28 cellular contexts compared by ENCODE assay signal in the genomic region with DNA sequence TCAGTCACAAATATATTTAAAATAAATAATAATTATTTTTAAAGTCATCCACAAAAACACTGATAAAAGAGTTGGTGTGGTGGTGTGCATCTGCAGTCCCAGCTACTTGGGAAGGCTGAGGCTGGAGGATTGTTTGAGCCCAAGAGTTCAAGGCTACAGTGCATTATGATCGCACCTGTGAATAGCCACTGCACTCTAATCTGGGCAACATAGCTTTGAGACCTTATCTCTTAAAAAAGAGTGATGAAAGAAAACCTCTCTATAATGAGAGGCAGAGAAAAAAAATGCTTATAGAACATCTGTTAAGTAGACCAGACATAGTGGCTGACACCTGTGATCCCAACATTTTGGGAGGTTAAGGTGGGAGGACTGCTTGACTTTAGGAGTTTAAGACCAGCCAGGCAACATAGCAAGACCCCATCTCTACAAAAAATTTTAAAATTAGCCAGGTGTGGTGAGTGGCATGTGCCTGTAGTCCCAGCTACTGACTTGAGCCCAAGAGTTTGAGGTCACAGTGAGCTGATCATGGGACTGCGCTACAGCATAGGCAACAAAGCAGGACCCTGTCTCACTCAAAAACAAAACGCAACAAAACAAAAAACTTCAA.
"Had no signal": no experiment of that assay in that cellular context is flagged by ENCODE, and none has a peak within 500 bp of the region (broad histone marks: within the 10 kb centered on the region; RNA-seq: fewer than 3 reads in every experiment).

No MANE protein-coding gene starts in this region.

- H3K9me3 ChIP-seq: colonic mucosa, esophagus muscularis mucosa, esophagus squamous epithelium, gastrocnemius medialis, gastroesophageal sphincter had no signal

- ATAC-seq: effector memory CD8-positive, alpha-beta T cell; esophagus mucosa; foreskin keratinocyte; gastrocnemius medialis; gastroesophageal sphincter; heart left ventricle; heart right ventricle had no signal

- DNase-seq: colonic mucosa; cortex of kidney; dermis blood vessel endothelial cell; dorsolateral prefrontal cortex; effector CD4-positive, alpha-beta T cell; effector CD8-positive, alpha-beta T cell; effector memory CD4-positive, alpha-beta T cell; effector memory CD8-positive, alpha-beta T cell; endodermal cell; erythroblast; esophagus squamous epithelium; foreskin fibroblast; foreskin keratinocyte; foreskin melanocyte; gastrocnemius medialis; glutamatergic neuron; head of caudate nucleus; heart left ventricle; heart right ventricle had no signal

- H3K4me1 ChIP-seq: colonic mucosa, esophagus muscularis mucosa, esophagus squamous epithelium, foreskin keratinocyte, gastrocnemius medialis, gastroesophageal sphincter, heart left ventricle, heart right ventricle had no signal

- H3K27ac ChIP-seq: colonic mucosa, coronary artery, dorsolateral prefrontal cortex, epithelial cell of prostate, esophagus muscularis mucosa, esophagus squamous epithelium, foreskin keratinocyte, gastrocnemius medialis, gastroesophageal sphincter, heart left ventricle, heart right ventricle had no signal

- H3K36me3 ChIP-seq: colonic mucosa had no signal

- H3K4me3 ChIP-seq: colonic mucosa, coronary artery, dorsolateral prefrontal cortex, esophagus muscularis mucosa, esophagus squamous epithelium, gastrocnemius medialis, gastroesophageal sphincter, heart left ventricle, heart right ventricle had no signal

- FAIRE-seq: colon, endometrium, endothelial cell of umbilical vein, frontal cortex had no signal

- H3K27me3 ChIP-seq: colonic mucosa, dorsolateral prefrontal cortex, esophagus muscularis mucosa, esophagus squamous epithelium, foreskin keratinocyte, gastrocnemius medialis, gastroesophageal sphincter, heart left ventricle, heart right ventricle had no signal
